11 cellular contexts compared by ENCODE assay signal in genomic region chr3:101995371-101996046, GRCh38.
A peak's percentile ranks its signal among the peaks of the same experiment; 100 is the strongest.
DNase-seq lines count a peak whose midpoint lies in the region; ATAC-seq and TF ChIP-seq lines count a peak whose summit lies in the region.
"Had no signal": no experiment of that assay in that cellular context is flagged by ENCODE, and none has a peak within 500 bp of the region (broad histone marks: within the 10 kb centered on the region; RNA-seq: fewer than 3 reads in every experiment).

No MANE protein-coding gene starts in this region.

- intact Hi-C loops in activated CD4-positive, alpha-beta memory T cell treated with anti-CD3 and anti-CD28 coated beads for 36 hours (cut with micrococcal nuclease): no loop called here

- H3K27me3 Mint-ChIP-seq in activated CD4-positive, alpha-beta memory T cell treated with anti-CD3 and anti-CD28 coated beads for 36 hours: peaks cover 10% of the 10 kb centered on the region
- peaks cover 6% of the 10 kb centered on the region for H3K27me3 Mint-ChIP-seq in activated CD4-positive, alpha-beta memory T cell treated with anti-CD3 and anti-CD28 coated beads, Interleukin-2, amount 10 ng/mL, durations not matched to agents 7 days and 5 days
- no peaks in the 10 kb centered on the region for H3K27me3 Mint-ChIP-seq in stimulated activated naive B cell treated with anti-CD40 and anti-IgM and Interleukin-4, amounts not matched to agents 10 μg/mL and 1 μg/mL and 100 μg/mL, for 72 hours
- peaks cover 3% of the 10 kb centered on the region in 2 donors for H3K27me3 Mint-ChIP-seq in CD8-positive, alpha-beta memory T cell

- POLR2A ChIA-PET in activated CD4-positive, alpha-beta memory T cell treated with anti-CD3 and anti-CD28 coated beads for 36 hours (lab: Charles Lee): no interaction called here
- POLR2A ChIA-PET in activated CD4-positive, alpha-beta memory T cell treated with anti-CD3 and anti-CD28 coated beads, Interleukin-2, amount 10 ng/mL, durations not matched to agents 7 days and 5 days (lab: Charles Lee): interaction anchor here (1.1 to 1.3 kb wide), 4 partner anchors 32 to 145 kb away, joined by 3 to 4 read pairs (median 3); no protein-coding TSS in a partner anchor
- POLR2A ChIA-PET in SK-N-SH (lab: Yijun Ruan, JAX): interaction anchor here (0.6 kb wide), 1 partner anchor 33 kb away, joined by 3 read pairs; no protein-coding TSS in a partner anchor
- POLR2A ChIA-PET in CD8-positive, alpha-beta memory T cell (lab: Charles Lee): no interaction called here

- H3K79me2 ChIP-seq in SK-N-SH (ENCODE audit: insufficient read depth): no peaks in the 10 kb centered on the region

- peaks cover 25% of the 10 kb centered on the region for H3K4me1 Mint-ChIP-seq in activated CD4-positive, alpha-beta memory T cell treated with anti-CD3 and anti-CD28 coated beads for 36 hours (ENCODE audit: low read depth)
- peaks cover 24% of the 10 kb centered on the region for H3K4me1 Mint-ChIP-seq in activated CD4-positive, alpha-beta memory T cell treated with anti-CD3 and anti-CD28 coated beads, Interleukin-2, amount 10 ng/mL, durations not matched to agents 7 days and 5 days
- H3K4me1 Mint-ChIP-seq in stimulated activated naive B cell treated with anti-CD40 and anti-IgM and Interleukin-4, amounts not matched to agents 10 μg/mL and 1 μg/mL and 100 μg/mL, for 72 hours: peaks cover 56 to 89% of the 10 kb centered on the region in 2 donors
- H3K4me1 Mint-ChIP-seq in CD8-positive, alpha-beta memory T cell: peaks cover 0 to 6% (median 1%) of the 10 kb centered on the region in 3 donors

- H3K9ac ChIP-seq in SK-N-SH: peak overlapping the region; percentile 7; the same call in 1 of the 2 replicates

- TF ChIP-seq RAD21 in SK-N-SH (IDR thresholded peaks at IDR 0.05; ENCODE audit: low read length): no peak

- H3K27ac Mint-ChIP-seq in activated CD4-positive, alpha-beta memory T cell treated with anti-CD3 and anti-CD28 coated beads for 36 hours: peak overlapping the region; percentile 8
- H3K27ac Mint-ChIP-seq in activated CD4-positive, alpha-beta memory T cell treated with anti-CD3 and anti-CD28 coated beads, Interleukin-2, amount 10 ng/mL, durations not matched to agents 7 days and 5 days: no peak overlapping the region
- H3K27ac Mint-ChIP-seq in stimulated activated naive B cell treated with anti-CD40 and anti-IgM and Interleukin-4, amounts not matched to agents 10 μg/mL and 1 μg/mL and 100 μg/mL, for 72 hours: peak overlapping the region; percentile 86
- H3K27ac Mint-ChIP-seq in CD8-positive, alpha-beta memory T cell: no peak overlapping the region

- no peaks in the 10 kb centered on the region for H3K36me3 Mint-ChIP-seq in activated CD4-positive, alpha-beta memory T cell treated with anti-CD3 and anti-CD28 coated beads for 36 hours
- peaks cover 6% of the 10 kb centered on the region for H3K36me3 Mint-ChIP-seq in activated CD4-positive, alpha-beta memory T cell treated with anti-CD3 and anti-CD28 coated beads, Interleukin-2, amount 10 ng/mL, durations not matched to agents 7 days and 5 days (ENCODE audit: low read depth)
- H3K36me3 Mint-ChIP-seq in stimulated activated naive B cell treated with anti-CD40 and anti-IgM and Interleukin-4, amounts not matched to agents 10 μg/mL and 1 μg/mL and 100 μg/mL, for 72 hours: peaks cover 3 to 9% of the 10 kb centered on the region in 2 donors
- H3K36me3 Mint-ChIP-seq in CD8-positive, alpha-beta memory T cell: peaks cover 0 to 2% (median 0%) of the 10 kb centered on the region in 3 donors

- peak overlapping the region; percentile 47 to 85; a peak in 3 of 4 replicates for H3K27ac ChIP-seq in SK-N-SH (ENCODE audit: low read depth in 2 of 2, low read length in 1 of 2)
- no peak overlapping the region for H3K27ac ChIP-seq in CD8-positive, alpha-beta memory T cell (ENCODE audit: low read depth, low read length)
- H3K27ac ChIP-seq: RWPE1 had no signal

- WGBS in SK-N-SH (ENCODE audit: low lambda C conversion rate): 13% methylated on average over 4 of the region's 4 CpGs

- ATAC-seq in stimulated activated naive B cell treated with anti-CD40 and anti-IgM and Interleukin-4, amounts not matched to agents 10 μg/mL and 1 μg/mL and 100 μg/mL, for 72 hours (replicated peaks): peak in 1 of 2 donors; percentile 19
- ATAC-seq: right cardiac atrium had no signal

- H2AFZ ChIP-seq in SK-N-SH (ENCODE audit: low read depth): peak overlapping the region; percentile 65

- no peak for DNase-seq in activated CD4-positive, alpha-beta memory T cell treated with anti-CD3 and anti-CD28 coated beads for 36 hours
- DNase-seq in activated CD4-positive, alpha-beta memory T cell treated with anti-CD3 and anti-CD28 coated beads, Interleukin-2, amount 10 ng/mL, durations not matched to agents 7 days and 5 days: no peak
- DNase-seq in SK-N-SH (no peak), fibroblast of mammary gland (ENCODE audit: low read depth) (peak; percentile 23), GM19240 (ENCODE audit: insufficient read length, low spot score) (no peak), DMS 273 treated with DMSO at 0.1 percent for 48 hours (lab: John Stamatoyannopoulos, UW) (no peak)
- no peak for DNase-seq in stimulated activated naive B cell treated with anti-CD40 and anti-IgM and Interleukin-4, amounts not matched to agents 10 μg/mL and 1 μg/mL and 100 μg/mL, for 72 hours
- DNase-seq in CD8-positive, alpha-beta memory T cell: no peak
- DNase-seq: activated CD8-positive, alpha-beta memory T cell treated with anti-CD3 and anti-CD28 coated beads, Interleukin-2, amount 50 U/mL, for 48 hours; right cardiac atrium had no signal

- H3K4me2 ChIP-seq in SK-N-SH: 0 out of 2 replicates have a peak overlapping the region, but pooled peaks have one; percentile 19

- no peaks in the 10 kb centered on the region for H3K9me2 ChIP-seq in SK-N-SH

- H3K4me1 ChIP-seq in SK-N-SH (ENCODE audit: control insufficient read depth in 1 of 2, insufficient read depth in 2 of 2, low read depth in 1 of 2, low read length in 1 of 2): peaks cover 0 to 22% of the 10 kb centered on the region in 2 experiments; a peak in 3 of 4 replicates
- H3K4me1 ChIP-seq in CD8-positive, alpha-beta memory T cell (ENCODE audit: insufficient read depth, low read length): no peaks in the 10 kb centered on the region

- no peaks in the 10 kb centered on the region for H3K9me3 Mint-ChIP-seq in activated CD4-positive, alpha-beta memory T cell treated with anti-CD3 and anti-CD28 coated beads for 36 hours
- H3K9me3 Mint-ChIP-seq in activated CD4-positive, alpha-beta memory T cell treated with anti-CD3 and anti-CD28 coated beads, Interleukin-2, amount 10 ng/mL, durations not matched to agents 7 days and 5 days: peaks cover 2% of the 10 kb centered on the region
- peaks cover 0 to 2% of the 10 kb centered on the region in 2 donors for H3K9me3 Mint-ChIP-seq in stimulated activated naive B cell treated with anti-CD40 and anti-IgM and Interleukin-4, amounts not matched to agents 10 μg/mL and 1 μg/mL and 100 μg/mL, for 72 hours
- H3K9me3 Mint-ChIP-seq in CD8-positive, alpha-beta memory T cell: no peaks in the 10 kb centered on the region

- no peaks in the 10 kb centered on the region for H4K20me1 ChIP-seq in SK-N-SH (ENCODE audit: insufficient read depth)

- H3K9me3 ChIP-seq in SK-N-SH: no peaks in the 10 kb centered on the region
- no peaks in the 10 kb centered on the region for H3K9me3 ChIP-seq in CD8-positive, alpha-beta memory T cell (ENCODE audit: low read length)

- TF ChIP-seq CTCF in SK-N-SH (IDR thresholded peaks at IDR 0.05) (no peak), fibroblast of mammary gland (conservative IDR thresholded peaks at IDR 0.05; ENCODE audit: control insufficient read depth, insufficient read depth, low read depth, low read length) (no peak)

- no peaks in the 10 kb centered on the region for H3K36me3 ChIP-seq in SK-N-SH (replicated peaks in 1 of 2; ENCODE audit: control insufficient read depth in 1 of 2, insufficient read depth in 2 of 2, low read length in 1 of 2)
- H3K36me3 ChIP-seq in CD8-positive, alpha-beta memory T cell (ENCODE audit: insufficient read depth, low read length): no peaks in the 10 kb centered on the region

- H3K4me3 ChIP-seq in SK-N-SH (ENCODE audit: low read depth in 2 of 2, low read length in 1 of 2): no peak overlapping the region
- H3K4me3 ChIP-seq in fibroblast of mammary gland (ENCODE audit: control insufficient read depth, low read depth, low read length): no peak overlapping the region
- no peak overlapping the region for H3K4me3 ChIP-seq in CD8-positive, alpha-beta memory T cell (ENCODE audit: low read length)

- TF ChIP-seq EP300 in SK-N-SH (IDR thresholded peaks at IDR 0.05; ENCODE audit: borderline replicate concordance in 1 of 2, low read depth in 1 of 2, low read length in 1 of 2): no peak; a peak in 1 of 4 replicates

- no peaks in the 10 kb centered on the region for H3K27me3 ChIP-seq in SK-N-SH (ENCODE audit: insufficient read depth)
- H3K27me3 ChIP-seq in CD8-positive, alpha-beta memory T cell (ENCODE audit: insufficient read depth, low read length, poor library complexity, severe bottlenecking): no peaks in the 10 kb centered on the region

- H3F3A ChIP-seq in SK-N-SH (replicated peaks; ENCODE audit: insufficient read depth): peaks cover 11% of the 10 kb centered on the region

- CTCF ChIA-PET in activated CD4-positive, alpha-beta memory T cell treated with anti-CD3 and anti-CD28 coated beads for 36 hours (lab: Charles Lee): interaction anchor here (1.0 kb wide), 1 partner anchor 233 kb away, joined by 3 read pairs; no protein-coding TSS in a partner anchor
- CTCF ChIA-PET in activated CD4-positive, alpha-beta memory T cell treated with anti-CD3 and anti-CD28 coated beads, Interleukin-2, amount 10 ng/mL, durations not matched to agents 7 days and 5 days (lab: Charles Lee): interaction anchor here (0.9 to 1.2 kb wide), 2 partner anchors 10 to 229 kb away, joined by 4 read pairs; no protein-coding TSS in a partner anchor
- CTCF ChIA-PET in SK-N-SH (lab: Yijun Ruan, JAX): interaction anchor here (0.9 kb wide), 1 partner anchor 35 kb away, joined by 3 read pairs; no protein-coding TSS in a partner anchor
- CTCF ChIA-PET in CD8-positive, alpha-beta memory T cell (lab: Charles Lee): interaction anchor here (0.9 to 1.0 kb wide), 2 partner anchors 9 to 192 kb away, joined by 3 read pairs; no protein-coding TSS in a partner anchor

- H3K4me3 Mint-ChIP-seq in activated CD4-positive, alpha-beta memory T cell treated with anti-CD3 and anti-CD28 coated beads for 36 hours: no peak overlapping the region
- H3K4me3 Mint-ChIP-seq in activated CD4-positive, alpha-beta memory T cell treated with anti-CD3 and anti-CD28 coated beads, Interleukin-2, amount 10 ng/mL, durations not matched to agents 7 days and 5 days: no peak overlapping the region
- H3K4me3 Mint-ChIP-seq in stimulated activated naive B cell treated with anti-CD40 and anti-IgM and Interleukin-4, amounts not matched to agents 10 μg/mL and 1 μg/mL and 100 μg/mL, for 72 hours: peak overlapping the region; percentile 29 to 57
- no peak overlapping the region for H3K4me3 Mint-ChIP-seq in CD8-positive, alpha-beta memory T cell

TF ChIP-seq in SK-N-SH, 30 proteins besides CTCF, POLR2A, EP300 and RAD21 (continues in another document):
- TF ChIP-seq JUND (IDR thresholded peaks at IDR 0.05): peak; percentile 66
- TF ChIP-seq TEAD4 (IDR thresholded peaks at IDR 0.05; ENCODE audit: borderline replicate concordance, insufficient read depth): peak; percentile 46; the same call in 1 of the 2 replicates
- TF ChIP-seq RXRA (IDR thresholded peaks at IDR 0.05; ENCODE audit: borderline replicate concordance, low read depth): peak; percentile 41; the same call in 1 of the 2 replicates

Comparison
In these comparisons a context has a peak if more than half of its experiments do, and no peak if none do; other contexts are left out.
1. H3K27ac Mint-ChIP-seq: peak in activated CD4-positive, alpha-beta memory T cell treated with anti-CD3 and anti-CD28 coated beads for 36 hours (single experiment) and stimulated activated naive B cell treated with anti-CD40 and anti-IgM and Interleukin-4, amounts not matched to agents 10 μg/mL and 1 μg/mL and 100 μg/mL, for 72 hours (single experiment); none in activated CD4-positive, alpha-beta memory T cell treated with anti-CD3 and anti-CD28 coated beads, Interleukin-2, amount 10 ng/mL, durations not matched to agents 7 days and 5 days (single experiment) and CD8-positive, alpha-beta memory T cell (0 of 8).
2. POLR2A ChIA-PET loops: an anchor here in activated CD4-positive, alpha-beta memory T cell treated with anti-CD3 and anti-CD28 coated beads, Interleukin-2, amount 10 ng/mL, durations not matched to agents 7 days and 5 days (1.1 to 1.3 kb wide) and SK-N-SH (0.6 kb wide); none called in activated CD4-positive, alpha-beta memory T cell treated with anti-CD3 and anti-CD28 coated beads for 36 hours and CD8-positive, alpha-beta memory T cell.
3. H3K4me3 Mint-ChIP-seq: peak in stimulated activated naive B cell treated with anti-CD40 and anti-IgM and Interleukin-4, amounts not matched to agents 10 μg/mL and 1 μg/mL and 100 μg/mL, for 72 hours (2 of 2); none in activated CD4-positive, alpha-beta memory T cell treated with anti-CD3 and anti-CD28 coated beads for 36 hours (single experiment), activated CD4-positive, alpha-beta memory T cell treated with anti-CD3 and anti-CD28 coated beads, Interleukin-2, amount 10 ng/mL, durations not matched to agents 7 days and 5 days (single experiment) and CD8-positive, alpha-beta memory T cell (0 of 7).